Comparison of ENCODE assay signal across 8 cellular contexts in the genomic region with DNA sequence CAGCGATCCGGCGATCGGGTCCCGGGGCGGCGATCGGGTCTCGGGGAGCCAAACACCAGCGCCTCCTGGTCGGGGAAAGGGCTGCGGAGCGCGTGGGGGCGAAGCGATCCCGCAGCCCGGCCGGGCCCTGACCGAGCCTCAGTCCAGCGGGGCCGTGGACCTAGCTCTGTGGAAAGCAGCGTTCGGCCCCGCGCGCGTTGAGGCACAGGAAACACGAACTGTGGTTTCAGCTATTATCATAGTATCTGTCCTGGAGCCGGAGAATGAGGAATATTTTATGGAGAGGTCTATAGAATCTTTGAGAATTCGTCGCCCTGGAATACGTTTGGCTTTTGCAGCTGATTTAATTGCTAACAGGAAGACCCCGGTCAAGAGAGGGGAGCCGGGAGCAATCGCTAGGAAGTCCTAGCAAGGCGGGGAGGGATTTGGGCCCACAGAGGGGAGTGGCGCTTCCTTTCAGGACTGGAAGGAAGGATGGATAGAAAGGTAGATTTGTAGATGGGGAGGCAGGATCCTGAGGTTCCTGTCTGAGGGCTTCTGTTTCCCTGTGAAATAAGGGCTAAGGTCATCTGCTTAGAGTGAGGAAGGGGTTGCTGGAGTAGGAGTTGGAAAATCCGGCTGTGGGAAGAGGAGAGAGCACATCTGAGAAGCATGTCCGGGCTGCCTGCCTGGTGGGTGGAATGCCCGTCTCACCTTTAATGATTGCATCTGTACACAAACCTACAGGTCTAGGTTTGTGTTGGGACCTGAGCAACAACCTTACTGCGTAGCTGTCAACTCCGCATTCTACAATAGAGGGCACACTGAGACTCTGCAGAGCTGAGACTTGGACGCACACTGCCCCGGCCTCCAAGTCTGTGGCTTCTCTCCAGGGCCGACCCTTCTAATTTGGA. TPM values are rescaled to one million over a fixed set of nuclear protein-coding genes. Genes with fewer than 3 reads are reported as not detected.
A peak's percentile ranks its signal among the peaks of the same experiment; 100 is the strongest.
DNase-seq lines count a peak whose midpoint lies in the region; ATAC-seq, FAIRE-seq and TF ChIP-seq lines count a peak whose summit lies in the region.

No MANE protein-coding gene starts in this region.

- CTCF ChIA-PET in CD8-positive, alpha-beta memory T cell (lab: Charles Lee), result interaction anchor here (0.8 to 1.5 kb wide), 6 partner anchors 9 to 71 kb away, joined by 3 to 4 read pairs (median 4); a partner anchor contains a TSS
- CTCF ChIA-PET in GM12878 (lab: Yijun Ruan, JAX), result interaction anchor here (0.6 to 4.2 kb wide), 18 partner anchors 11 to 235 kb away, joined by 3 to 39 read pairs (median 5); a partner anchor contains a TSS

- no peak for TF ChIP-seq EP300 in GM12878 (IDR thresholded peaks at IDR 0.05; ENCODE audit: borderline replicate concordance in 1 of 2, control insufficient read depth in 1 of 2, low read depth in 2 of 2, low read length in 2 of 2)

- no peaks in the 10 kb centered on the region for H3K27me3 Mint-ChIP-seq in CD8-positive, alpha-beta memory T cell

- SMC1A ChIA-PET in GM12878 (lab: Charles Lee; ENCODE audit: uncharacterized antibody, unreplicated experiment), result interaction anchor here (0.8 to 2.6 kb wide), 10 partner anchors 10 to 72 kb away, joined by 3 to 17 read pairs (median 5); a partner anchor contains a TSS

- H3K4me2 ChIP-seq in GM12878 (ENCODE audit: control insufficient read depth, insufficient read depth), result peak overlapping the region; percentile 91

- peak overlapping the region; percentile 82 to 93 (median 88) for H3K4me3 Mint-ChIP-seq in CD8-positive, alpha-beta memory T cell

- H3K9me3 Mint-ChIP-seq in CD8-positive, alpha-beta memory T cell, result no peaks in the 10 kb centered on the region

- RAD21 ChIA-PET in GM12878 (lab: Charles Lee; ENCODE audit: unreplicated experiment), result interaction anchor here (0.6 to 2.5 kb wide), 15 partner anchors 30 to 274 kb away, joined by 3 to 21 read pairs (median 4); a partner anchor contains a TSS

- H3K9ac ChIP-seq in GM12878 (ENCODE audit: control insufficient read depth, insufficient read depth, low read length), result peak overlapping the region; percentile 88

- TF ChIP-seq RAD21 in GM12878 (IDR thresholded peaks at IDR 0.05; ENCODE audit: insufficient read depth, low read depth, low read length), result peak; percentile 55; the same call in 1 of the 2 replicates

- no peaks in the 10 kb centered on the region for H4K20me1 ChIP-seq in GM12878 (ENCODE audit: control insufficient read depth, insufficient read depth)

- intact Hi-C loops in GM12878 (cut with micrococcal nuclease; ENCODE audit: unreplicated experiment), result loop anchor here (1.0 kb wide), 1 partner anchor 90 kb away; a partner anchor contains a TSS
- intact Hi-C loops in spleen (cut with DNase I; ENCODE audit: low total_unique reads), result loop anchor here (10.0 kb wide), 1 partner anchor 65 kb away; no protein-coding TSS in a partner anchor

- peak; percentile 5 for ATAC-seq in GM21423 (IDR thresholded peaks at IDR 0.05; ENCODE audit: unreplicated experiment)
- peak; percentile 70 for ATAC-seq in GM12878

- peak; percentile 41 to 71 (median 44); a peak in 5 of 6 replicates for TF ChIP-seq CTCF in GM12878 (IDR thresholded peaks at IDR 0.05 in 2 of 3, conservative IDR thresholded peaks at IDR 0.05 in 1 of 3; ENCODE audit: control insufficient read depth in 2 of 3, extremely low read depth in 1 of 3, insufficient read depth in 1 of 3, low read depth in 3 of 3, low read length in 3 of 3)
- peak in 2 of 11 experiments; percentile 6 to 21 for TF ChIP-seq CTCF in spleen (IDR thresholded peaks at IDR 0.05 in 8 of 11, conservative IDR thresholded peaks at IDR 0.05 in 3 of 11)

- POLR2A ChIA-PET in CD8-positive, alpha-beta memory T cell (lab: Charles Lee), result interaction anchor here (0.6 to 1.0 kb wide), 4 partner anchors 12 to 1984 kb away, joined by 3 read pairs; a partner anchor contains a TSS
- POLR2A ChIA-PET in GM12878 (lab: Charles Lee), result interaction anchor here (0.6 to 2.3 kb wide), 14 partner anchors 12 to 179 kb away, joined by 3 to 10 read pairs (median 4); a partner anchor contains a TSS

- H3K27me3 ChIP-seq in CD8-positive, alpha-beta memory T cell (ENCODE audit: insufficient read depth, low read length, poor library complexity, severe bottlenecking), result no peaks in the 10 kb centered on the region
- H3K27me3 ChIP-seq in GM12878 (replicated peaks in 1 of 2; ENCODE audit: control insufficient read depth in 2 of 2, insufficient read depth in 2 of 2, low read length in 1 of 2), result no peaks in the 10 kb centered on the region
- no peaks in the 10 kb centered on the region for H3K27me3 ChIP-seq in spleen (replicated peaks in 1 of 7)

- H3K36me3 ChIP-seq in CD8-positive, alpha-beta memory T cell (ENCODE audit: insufficient read depth, low read length), result no peaks in the 10 kb centered on the region
- peaks cover 12 to 18% of the 10 kb centered on the region in 2 experiments; a peak in 3 of 4 replicates for H3K36me3 ChIP-seq in GM12878 (ENCODE audit: control insufficient read depth in 2 of 2, insufficient read depth in 2 of 2, low read length in 1 of 2)
- peaks cover 0 to 39% (median 14%) of the 10 kb centered on the region in 6 donors for H3K36me3 ChIP-seq in spleen

- in situ Hi-C loops in GM12878 (cut with MboI), result loop anchor here (5.0 kb wide), 1 partner anchor 77 kb away; no protein-coding TSS in a partner anchor

- peak; percentile 92 for FAIRE-seq in GM12878 (lab: Jason Lieb, UNC)

- peaks cover 0 to 17% (median 5%) of the 10 kb centered on the region in 3 donors for H3K36me3 Mint-ChIP-seq in CD8-positive, alpha-beta memory T cell

- peak overlapping the region; percentile 69 for H3K4me3 ChIP-seq in CD8-positive, alpha-beta memory T cell (ENCODE audit: low read length)
- H3K4me3 ChIP-seq in GM12878 (peak overlapping the region; percentile 97), spleen (peak overlapping the region; percentile 55 to 92 (median 86))

- WGBS in GM12878 (ENCODE audit: insufficient coverage, insufficient replicate concordance, low lambda C conversion rate, missing lambda C conversion rate), result 2% methylated on average over 46 of the region's 46 CpGs
- 3 to 7% (median 4%) methylated on average over 27 to 46 of the region's 46 CpGs for WGBS in spleen, 5 donors

- peaks cover 11% of the 10 kb centered on the region for H3K4me1 ChIP-seq in CD8-positive, alpha-beta memory T cell (ENCODE audit: insufficient read depth, low read length)
- peaks cover 6% of the 10 kb centered on the region for H3K4me1 ChIP-seq in GM12878 (ENCODE audit: control insufficient read depth, insufficient read depth, low read length)
- peaks cover 7 to 33% (median 21%) of the 10 kb centered on the region in 6 donors for H3K4me1 ChIP-seq in spleen

- no peak for DNase-seq in CD8-positive, alpha-beta memory T cell
- peak; percentile 11 for DNase-seq in NCI-H2107 (lab: John Stamatoyannopoulos, UW)
- DNase-seq in GM12878 (ENCODE audit: low read depth, low spot score), result no peak
- peak; percentile 18 for DNase-seq in inferior parietal cortex (ENCODE audit: extremely low spot score)
- peak; percentile 70 for DNase-seq in spleen
- no peak for DNase-seq in NCI-H1694 (lab: John Stamatoyannopoulos, UW)
- DNase-seq in NCI-H2081 treated with DMSO at 0.1 percent for 48 hours (lab: John Stamatoyannopoulos, UW), result no peak

- H3K27ac Mint-ChIP-seq in CD8-positive, alpha-beta memory T cell, result peak overlapping the region; percentile 15 to 89 (median 68)

- peaks cover 28% of the 10 kb centered on the region for H3K79me2 ChIP-seq in GM12878 (ENCODE audit: control insufficient read depth, insufficient read depth, low read length)

- H3K27ac ChIP-seq in CD8-positive, alpha-beta memory T cell (ENCODE audit: low read depth, low read length), result peak overlapping the region; percentile 57
- H3K27ac ChIP-seq in GM12878 (ENCODE audit: control insufficient read depth, insufficient read depth), result peak overlapping the region; percentile 72
- H3K27ac ChIP-seq in spleen, result peak overlapping the region in 7 of 8 donors; percentile 58 to 89 (median 79)

- H2AFZ ChIP-seq in GM12878 (ENCODE audit: control insufficient read depth, low read depth, low read length), result peak overlapping the region; percentile 94

- no peaks in the 10 kb centered on the region for H3K9me3 ChIP-seq in CD8-positive, alpha-beta memory T cell (ENCODE audit: low read length)
- H3K9me3 ChIP-seq in GM12878 (replicated peaks; ENCODE audit: control insufficient read depth, insufficient read depth, low read length) (no peaks in the 10 kb centered on the region), spleen (no peaks in the 10 kb centered on the region)

- BruUV-seq in GM12878 (replicated peaks; lab: Mats Ljungman, UMichigan), result TSS peak; percentile 61

- TF ChIP-seq POLR2A in GM12878 (IDR thresholded peaks at IDR 0.05; ENCODE audit: low read depth, low read length) (no peak), spleen (IDR thresholded peaks at IDR 0.05) (no peak)

- H3K4me1 Mint-ChIP-seq in CD8-positive, alpha-beta memory T cell, result peaks cover 10 to 24% (median 20%) of the 10 kb centered on the region in 3 donors

RNA-seq across cellular contexts. Expression of a gene that starts 0.8 kb away (rescaled TPM):
- total RNA-seq in CD8-positive, alpha-beta memory T cell, result 10 to 100 TPM; 30.5 to 30.8 TPM
- polyA plus RNA-seq in CD8-positive, alpha-beta memory T cell, result 2.6 TPM
- total RNA-seq in GM12878 (2013; cell fraction: nucleolus; rRNA removed), result 35.6 and 37.8 TPM in 2 replicates
- total RNA-seq in GM12878 (2014; rRNA removed), result 44.1 and 50.3 TPM in 2 replicates
- total RNA-seq in GM12878 (2014; rRNA removed; fragmentation: Illumina TruSeq; extraction: Trizol), result 23.5 and 27.1 TPM in 2 replicates
- 48.9 and 54.2 TPM in 2 replicates for total RNA-seq in GM12878 (2021)
- polyA plus RNA-seq in GM12878 (2011; ENCODE audit: low read depth), result 7.0 TPM
- polyA plus RNA-seq in GM12878 (2011; rRNA removed), result 9.1 and 16.3 TPM in 2 replicates
- polyA plus RNA-seq in GM12878 (2011; cell fraction: cytosol; rRNA removed), result 28.3 and 29.8 TPM in 2 replicates
- polyA plus RNA-seq in GM12878 (2011; cell fraction: nucleus; rRNA removed), result 37.2 and 52.6 TPM in 2 replicates
- 13.5 and 17.0 TPM in 2 replicates for polyA plus RNA-seq in GM12878 (2012)
- polyA plus RNA-seq in GM12878 (2014; fragmentation: Illumina TruSeq; extraction: Trizol), result 11.1 and 18.7 TPM in 2 replicates
- 1 to 10 TPM; 4.0 to 4.7 TPM for polyA plus RNA-seq in GM12878 (2014; fragmentation: Nextera tagmentation; extraction: Ambion mirVana)
- 27.8 and 30.8 TPM in 2 replicates for polyA plus RNA-seq in GM12878 (2014; rRNA removed)
- 10 to 100 TPM; 59.1 to 63.2 TPM for polyA plus RNA-seq in GM12878 (2016; fragmentation: Nextera tagmentation; extraction: Ambion mirVana)
- polyA minus RNA-seq in GM12878 (2011; rRNA and poly(A)+ RNA removed), result 51.9 and 87.8 TPM in 2 replicates
- polyA minus RNA-seq in GM12878 (2011; cell fraction: cytosol; rRNA and poly(A)+ RNA removed), result 38.4 and 38.9 TPM in 2 replicates
- polyA minus RNA-seq in GM12878 (2011; cell fraction: nucleus; rRNA and poly(A)+ RNA removed), result 26.7 and 43.5 TPM in 2 replicates
- 10 to 100 TPM in 1 of 7 donors, 1 to 10 TPM in 6; 4.2 to 11.1 (median 7.3) TPM for total RNA-seq in spleen
- polyA plus RNA-seq in spleen, result 1 to 10 TPM; 1.5 to 2.7 (median 2.6) TPM

RNA-seq across cellular contexts. Expression of a gene that starts 29.9 kb away (rescaled TPM):
- total RNA-seq in CD8-positive, alpha-beta memory T cell, result 10 to 100 TPM; 32.1 to 34.2 TPM
- 0.56 TPM for polyA plus RNA-seq in CD8-positive, alpha-beta memory T cell
- 15.9 and 19.2 TPM in 2 replicates for total RNA-seq in GM12878 (2013; cell fraction: nucleolus; rRNA removed)
- total RNA-seq in GM12878 (2014; rRNA removed), result 38.0 and 38.9 TPM in 2 replicates
- 9.2 and 10.4 TPM in 2 replicates for total RNA-seq in GM12878 (2014; rRNA removed; fragmentation: Illumina TruSeq; extraction: Trizol)
- total RNA-seq in GM12878 (2021), result 24.9 and 30.8 TPM in 2 replicates
- 2.7 TPM for polyA plus RNA-seq in GM12878 (2011; ENCODE audit: low read depth)
- 2.9 and 6.7 TPM in 2 replicates for polyA plus RNA-seq in GM12878 (2011; rRNA removed)
- 8.0 and 16.1 TPM in 2 replicates for polyA plus RNA-seq in GM12878 (2011; cell fraction: cytosol; rRNA removed)
- polyA plus RNA-seq in GM12878 (2011; cell fraction: nucleus; rRNA removed), result 84.2 and 116 TPM in 2 replicates
- 8.3 and 8.8 TPM in 2 replicates for polyA plus RNA-seq in GM12878 (2012)
- polyA plus RNA-seq in GM12878 (2014; fragmentation: Illumina TruSeq; extraction: Trizol), result 2.9 and 7.4 TPM in 2 replicates
- 1 to 10 TPM in 1 of 2 experiments, under 1 TPM in 1; 0.23 to 2.5 TPM for polyA plus RNA-seq in GM12878 (2014; fragmentation: Nextera tagmentation; extraction: Ambion mirVana)
- 27.8 and 35.3 TPM in 2 replicates for polyA plus RNA-seq in GM12878 (2014; rRNA removed)
- 10 to 100 TPM; 40.4 to 47.9 TPM for polyA plus RNA-seq in GM12878 (2016; fragmentation: Nextera tagmentation; extraction: Ambion mirVana)
- polyA minus RNA-seq in GM12878 (2011; rRNA and poly(A)+ RNA removed), result 3.1 and 10.9 TPM in 2 replicates
- polyA minus RNA-seq in GM12878 (2011; cell fraction: cytosol; rRNA and poly(A)+ RNA removed), result 2.7 and 6.4 TPM in 2 replicates
- polyA minus RNA-seq in GM12878 (2011; cell fraction: nucleus; rRNA and poly(A)+ RNA removed), result 22.4 and 41.5 TPM in 2 replicates
- total RNA-seq in spleen, result 1 to 10 TPM in 5 of 7 donors, under 1 TPM in 2; 0.73 to 2.7 (median 1.4) TPM
- 1 to 10 TPM; 1.8 to 2.7 (median 2.5) TPM for polyA plus RNA-seq in spleen

RNA-seq across cellular contexts. Expression of a gene that starts 41.1 kb away (rescaled TPM):
- total RNA-seq in CD8-positive, alpha-beta memory T cell, result not detected
- polyA plus RNA-seq in CD8-positive, alpha-beta memory T cell, result not detected
- total RNA-seq in GM12878 (2013; cell fraction: nucleolus; rRNA removed), result 1.1 and 1.9 TPM in 2 replicates
- total RNA-seq in GM12878 (2014; rRNA removed) (not detected in 2 replicates), GM12878 (2014; rRNA removed; fragmentation: Illumina TruSeq; extraction: Trizol) (not detected in 2 replicates), GM12878 (2021) (not detected in 2 replicates), spleen (under 1 TPM in 3 of 7 donors, not detected in 4; 0.13 to 0.28 (median 0.23) TPM)
- polyA plus RNA-seq in GM12878 (2011; ENCODE audit: low read depth), result not detected
- polyA plus RNA-seq in GM12878 (2011; rRNA removed) (not detected in 2 replicates), GM12878 (2014; fragmentation: Illumina TruSeq; extraction: Trizol) (not detected in 2 replicates), GM12878 (2014; fragmentation: Nextera tagmentation; extraction: Ambion mirVana) (not detected), GM12878 (2014; rRNA removed) (0.04 and 0.22 TPM in 2 replicates), GM12878 (2016; fragmentation: Nextera tagmentation; extraction: Ambion mirVana) (not detected), spleen (under 1 TPM in 2 of 3 donors, not detected in 1; 0.03 to 0.06 TPM)
- polyA plus RNA-seq in GM12878 (2011; cell fraction: cytosol; rRNA removed), result 0.04 and 0.07 TPM in 2 replicates
- polyA plus RNA-seq in GM12878 (2011; cell fraction: nucleus; rRNA removed), result 0.42 and 0.63 TPM in 2 replicates
- polyA plus RNA-seq in GM12878 (2012), result 0.08 TPM in 1 of 2 replicates, not detected in the other
- not detected in 2 replicates for polyA minus RNA-seq in GM12878 (2011; rRNA and poly(A)+ RNA removed)
- polyA minus RNA-seq in GM12878 (2011; cell fraction: cytosol; rRNA and poly(A)+ RNA removed), result not detected in 2 replicates
- polyA minus RNA-seq in GM12878 (2011; cell fraction: nucleus; rRNA and poly(A)+ RNA removed), result 0.29 and 0.36 TPM in 2 replicates

RNA-seq across cellular contexts. Expression of a gene that starts 44.9 kb away (rescaled TPM):
- total RNA-seq in CD8-positive, alpha-beta memory T cell, result 10 to 100 TPM; 28.3 to 32.7 TPM
- polyA plus RNA-seq in CD8-positive, alpha-beta memory T cell, result 3.5 TPM
- 29.8 and 34.7 TPM in 2 replicates for total RNA-seq in GM12878 (2013; cell fraction: nucleolus; rRNA removed)
- total RNA-seq in GM12878 (2014; rRNA removed), result 5.6 and 6.6 TPM in 2 replicates
- 3.3 and 3.5 TPM in 2 replicates for total RNA-seq in GM12878 (2014; rRNA removed; fragmentation: Illumina TruSeq; extraction: Trizol)
- 7.9 and 9.6 TPM in 2 replicates for total RNA-seq in GM12878 (2021)
- 1.3 TPM for polyA plus RNA-seq in GM12878 (2011; ENCODE audit: low read depth)
- 3.4 and 4.3 TPM in 2 replicates for polyA plus RNA-seq in GM12878 (2011; rRNA removed)
- 4.9 and 6.5 TPM in 2 replicates for polyA plus RNA-seq in GM12878 (2011; cell fraction: cytosol; rRNA removed)
- polyA plus RNA-seq in GM12878 (2011; cell fraction: nucleus; rRNA removed), result 18.3 and 21.2 TPM in 2 replicates
- 2.5 and 2.8 TPM in 2 replicates for polyA plus RNA-seq in GM12878 (2012)
- polyA plus RNA-seq in GM12878 (2014; fragmentation: Illumina TruSeq; extraction: Trizol), result 2.6 and 2.7 TPM in 2 replicates
- polyA plus RNA-seq in GM12878 (2014; fragmentation: Nextera tagmentation; extraction: Ambion mirVana), result 1 to 10 TPM; 1.1 to 1.5 TPM
- polyA plus RNA-seq in GM12878 (2014; rRNA removed), result 5.7 and 6.9 TPM in 2 replicates
- 1 to 10 TPM; 4.6 to 5.8 TPM for polyA plus RNA-seq in GM12878 (2016; fragmentation: Nextera tagmentation; extraction: Ambion mirVana)
- polyA minus RNA-seq in GM12878 (2011; rRNA and poly(A)+ RNA removed), result 8.9 and 13.5 TPM in 2 replicates
- 4.0 and 4.5 TPM in 2 replicates for polyA minus RNA-seq in GM12878 (2011; cell fraction: cytosol; rRNA and poly(A)+ RNA removed)
- 5.4 and 9.6 TPM in 2 replicates for polyA minus RNA-seq in GM12878 (2011; cell fraction: nucleus; rRNA and poly(A)+ RNA removed)
- 10 to 100 TPM in 6 of 7 donors, 1 to 10 TPM in 1; 9.7 to 15.3 (median 12.8) TPM for total RNA-seq in spleen
- 1 to 10 TPM; 2.2 to 5.1 (median 2.2) TPM for polyA plus RNA-seq in spleen

Comparison
In these comparisons a context has a peak if more than half of its experiments do, and no peak if none do; other contexts are left out.
1. DNase-seq: peak in NCI-H2107 (single experiment), inferior parietal cortex (single experiment) and spleen (single experiment); none in CD8-positive, alpha-beta memory T cell (0 of 5), GM12878 (single experiment), NCI-H1694 (single experiment) and NCI-H2081 treated with DMSO at 0.1 percent for 48 hours (single experiment).
2. Peak in every context shown above with its lines, with median percentiles within 50 percentile points of each other: H3K27ac ChIP-seq and H3K4me3 ChIP-seq.